21 cellular contexts compared by ENCODE assay signal in genomic region chr19:3733549-3734309, GRCh38. TPM values are rescaled to one million over a fixed set of nuclear protein-coding genes. Genes with fewer than 3 reads are reported as not detected.
DNase-seq lines count a peak whose midpoint lies in the region; ATAC-seq, FAIRE-seq and TF ChIP-seq lines count a peak whose summit lies in the region.
"Had no signal": no experiment of that assay in that cellular context is flagged by ENCODE, and none has a peak within 500 bp of the region (broad histone marks: within the 10 kb centered on the region; RNA-seq: fewer than 3 reads in every experiment).

No MANE protein-coding gene starts in this region.

- peak overlapping the region in 1 of 2 experiments; percentile 24; a peak in 3 of 4 replicates for H3K9ac ChIP-seq in K562 (ENCODE audit: insufficient read depth in 1 of 2, low read depth in 2 of 2, low read length in 2 of 2)
- H3K9ac ChIP-seq: GM23248 had no signal

- no peaks in the 10 kb centered on the region; the same call in 1 of the 2 replicates for H4K20me1 ChIP-seq in K562 (replicated peaks; ENCODE audit: control insufficient read depth, insufficient read depth, low read length)

- TF ChIP-seq CTCF in K562 (IDR thresholded peaks at IDR 0.05 in 2 of 3, conservative IDR thresholded peaks at IDR 0.05 in 1 of 3; ENCODE audit: insufficient read depth in 2 of 3, low read depth in 1 of 3, low read length in 3 of 3), result no peak

- no TSS peak for BruUV-seq in K562 (replicated peaks; lab: Mats Ljungman, UMichigan)

- H3K4me1 ChIP-seq in CD4-positive, alpha-beta memory T cell (ENCODE audit: insufficient read depth, low read length), result peaks cover 4% of the 10 kb centered on the region
- H3K4me1 ChIP-seq in K562 (replicated peaks in 1 of 2; ENCODE audit: control insufficient read depth in 2 of 2, insufficient read depth in 2 of 2, low read length in 2 of 2), result peaks cover 9 to 26% of the 10 kb centered on the region in 2 experiments; a peak in 4 of 5 replicates
- H3K4me1 ChIP-seq: HAP-1 had no signal

- no peaks in the 10 kb centered on the region for H3K9me3 ChIP-seq in CD4-positive, alpha-beta memory T cell (ENCODE audit: control insufficient read depth in 1 of 2, low read length in 2 of 2)
- 0 out of 2 replicates have a peak, but pooled peaks cover 4% of the 10 kb centered on the region for H3K9me3 ChIP-seq in K562 (replicated peaks; ENCODE audit: control insufficient read depth, insufficient read depth, low read depth, low read length)
- H3K9me3 ChIP-seq: HAP-1 had no signal

- no peaks in the 10 kb centered on the region for H3K9me3 Mint-ChIP-seq in CD4-positive, alpha-beta memory T cell
- no peaks in the 10 kb centered on the region for H3K9me3 Mint-ChIP-seq in T-cell
- no peaks in the 10 kb centered on the region for H3K9me3 Mint-ChIP-seq in activated CD8-positive, alpha-beta memory T cell treated with anti-CD3 and anti-CD28 coated beads, Interleukin-2, amount 10 ng/mL, durations not matched to agents 7 days and 5 days (ENCODE audit: low read depth)

- CTCF ChIA-PET in CD4-positive, alpha-beta memory T cell (lab: Charles Lee; ENCODE audit: partially characterized antibody), result interaction anchor here (0.5 kb wide), 1 partner anchor 8 kb away, joined by 4 read pairs; no protein-coding TSS in a partner anchor
- CTCF ChIA-PET in T-cell (lab: Charles Lee), result interaction anchor here in 1 of 2 donors (0.6 kb wide), 1 partner anchor 11 kb away, joined by 5 read pairs; no protein-coding TSS in a partner anchor
- CTCF ChIA-PET in K562 (lab: Yijun Ruan, JAX; ENCODE audit: low intra/inter-chr PET ratio), result no interaction called here
- CTCF ChIA-PET in activated CD8-positive, alpha-beta memory T cell treated with anti-CD3 and anti-CD28 coated beads, Interleukin-2, amount 10 ng/mL, durations not matched to agents 7 days and 5 days (lab: Charles Lee), result interaction anchor here (1.7 kb wide), 1 partner anchor 16 kb away, joined by 3 read pairs; no protein-coding TSS in a partner anchor

- H2AFZ ChIP-seq in K562 (ENCODE audit: low read depth, low read length), result peak overlapping the region; percentile 80
- H2AFZ ChIP-seq: GM23248 had no signal

- H3K4me1 Mint-ChIP-seq in CD4-positive, alpha-beta memory T cell, result peaks cover 0 to 7% (median 3%) of the 10 kb centered on the region in 4 donors
- H3K4me1 Mint-ChIP-seq in T-cell, result peaks cover 6 to 15% (median 7%) of the 10 kb centered on the region in 3 donors
- H3K4me1 Mint-ChIP-seq in activated CD8-positive, alpha-beta memory T cell treated with anti-CD3 and anti-CD28 coated beads, Interleukin-2, amount 10 ng/mL, durations not matched to agents 7 days and 5 days, result peaks cover 5% of the 10 kb centered on the region

- no peak overlapping the region for H3K27ac ChIP-seq in CD4-positive, alpha-beta memory T cell (ENCODE audit: low read depth, low read length)
- H3K27ac ChIP-seq in K562 (ENCODE audit: extremely low read depth, low read depth, low read length), result peak overlapping the region; percentile 2; the same call in 1 of the 3 replicates
- H3K27ac ChIP-seq: C4-2B, GM23248 had no signal

- peak in 1 of 5 donors; percentile 5 for DNase-seq in CD4-positive, alpha-beta memory T cell
- peak; percentile 21 to 32 for DNase-seq in Kasumi-1 (lab: John Stamatoyannopoulos, UW)
- DNase-seq in T-cell, result no peak
- peak; percentile 50 to 63 (median 54) for DNase-seq in K562 (ENCODE audit: extremely low read depth in 1 of 4, low spot score in 3 of 4)
- no peak for DNase-seq in ACHN
- no peak for DNase-seq in C1 segment of cervical spinal cord (lab: John Stamatoyannopoulos, UW)
- DNase-seq in activated CD8-positive, alpha-beta memory T cell treated with anti-CD3 and anti-CD28 coated beads, Interleukin-2, amount 10 ng/mL, durations not matched to agents 7 days and 5 days, result no peak
- DNase-seq: DMS 273 treated with DMSO at 0.1 percent for 48 hours, DND-41, GM23248, KG1, NCI-H1092 treated with DMSO at 0.1 percent for 48 hours, NCI-H146, NCI-H2081, NCI-H510A, NCI-H774, T-helper 17 cell had no signal

- WGBS in K562 (ENCODE audit: insufficient coverage, low coverage, missing lambda C conversion rate), result 39% methylated on average over 19 of the region's 20 CpGs

- in situ Hi-C loops in K562 (cut with MboI) (no loop called here), ACHN (cut with HindIII; ENCODE audit: low pct_ligation_motif_present, low pct_unique_long_range_greater_than_20kb, low sequenced_read_pairs) (no loop called here)

- H3K79me2 ChIP-seq in K562 (ENCODE audit: control insufficient read depth, insufficient read depth, low read length), result no peaks in the 10 kb centered on the region

- intact Hi-C loops in CD4-positive, alpha-beta memory T cell (cut with micrococcal nuclease), result no loop called here
- intact Hi-C loops in K562 (cut with micrococcal nuclease), result no loop called here

- peaks cover 12 to 14% of the 10 kb centered on the region in 2 donors for H3K36me3 Mint-ChIP-seq in CD4-positive, alpha-beta memory T cell
- H3K36me3 Mint-ChIP-seq in T-cell, result peaks cover 33% of the 10 kb centered on the region
- H3K36me3 Mint-ChIP-seq in activated CD8-positive, alpha-beta memory T cell treated with anti-CD3 and anti-CD28 coated beads, Interleukin-2, amount 10 ng/mL, durations not matched to agents 7 days and 5 days, result no peaks in the 10 kb centered on the region

- H3K4me3 Mint-ChIP-seq in CD4-positive, alpha-beta memory T cell, result no peak overlapping the region
- no peak overlapping the region for H3K4me3 Mint-ChIP-seq in T-cell
- no peak overlapping the region for H3K4me3 Mint-ChIP-seq in activated CD8-positive, alpha-beta memory T cell treated with anti-CD3 and anti-CD28 coated beads, Interleukin-2, amount 10 ng/mL, durations not matched to agents 7 days and 5 days
- H3K4me3 Mint-ChIP-seq: T-helper 17 cell had no signal

- peak overlapping the region; percentile 19 for H3K4me2 ChIP-seq in K562 (ENCODE audit: insufficient read depth, low read length)

- FAIRE-seq in K562 (lab: Jason Lieb, UNC), result peak; percentile 64

- TF ChIP-seq EP300 in K562 (IDR thresholded peaks at IDR 0.05; ENCODE audit: low read length), result no peak

- no peak overlapping the region for H3K4me3 ChIP-seq in CD4-positive, alpha-beta memory T cell (ENCODE audit: low read length in 2 of 2)
- H3K4me3 ChIP-seq in K562, result no peak overlapping the region
- H3K4me3 ChIP-seq: GM23248, HAP-1 had no signal

- H3K36me3 ChIP-seq in CD4-positive, alpha-beta memory T cell (ENCODE audit: insufficient read depth, low read length), result no peaks in the 10 kb centered on the region
- no peaks in the 10 kb centered on the region for H3K36me3 ChIP-seq in K562 (ENCODE audit: control insufficient read depth, insufficient read depth, low read length)
- H3K36me3 ChIP-seq: HAP-1 had no signal

- no peak for TF ChIP-seq RAD21 in K562 (CRISPR knock-in tag; conservative IDR thresholded peaks at IDR 0.05 in 1 of 2, IDR thresholded peaks at IDR 0.05 in 1 of 2)

- POLR2A ChIA-PET in CD4-positive, alpha-beta memory T cell (lab: Charles Lee; ENCODE audit: partially characterized antibody), result no interaction called here
- POLR2A ChIA-PET in T-cell (lab: Charles Lee) (no interaction called here), K562 (lab: Yijun Ruan, JAX) (interaction anchor here (0.6 kb wide), 4 partner anchors 8 to 159 kb away, joined by 3 to 4 read pairs (median 3); no protein-coding TSS in a partner anchor)

- no peaks in the 10 kb centered on the region for H3K27me3 Mint-ChIP-seq in CD4-positive, alpha-beta memory T cell
- H3K27me3 Mint-ChIP-seq in T-cell, result no peaks in the 10 kb centered on the region
- H3K27me3 Mint-ChIP-seq in activated CD8-positive, alpha-beta memory T cell treated with anti-CD3 and anti-CD28 coated beads, Interleukin-2, amount 10 ng/mL, durations not matched to agents 7 days and 5 days, result no peaks in the 10 kb centered on the region
- H3K27me3 Mint-ChIP-seq: T-helper 17 cell had no signal

- H3K9me1 ChIP-seq in K562 (ENCODE audit: control insufficient read depth, insufficient read depth, low read length), result no peaks in the 10 kb centered on the region

- ATAC-seq in T-cell (replicated peaks in 1 of 4) (no peak), K562 (peak; percentile 59), GM19395 (IDR thresholded peaks at IDR 0.05; ENCODE audit: unreplicated experiment) (no peak)
- no peak for ATAC-seq in activated CD8-positive, alpha-beta memory T cell treated with anti-CD3 and anti-CD28 coated beads, Interleukin-2, amount 10 ng/mL, durations not matched to agents 7 days and 5 days
- ATAC-seq: T-helper 17 cell had no signal

- no peaks in the 10 kb centered on the region for H3K27me3 ChIP-seq in CD4-positive, alpha-beta memory T cell (ENCODE audit: insufficient read depth, low read length)
- H3K27me3 ChIP-seq in K562 (ENCODE audit: control insufficient read depth in 2 of 2, insufficient read depth in 2 of 2, low read length in 2 of 2), result peaks cover 0 to 9% of the 10 kb centered on the region in 2 experiments; a peak in 2 of 5 replicates

- peak overlapping the region in 4 of 7 donors; percentile 0 to 84 (median 24) for H3K27ac Mint-ChIP-seq in CD4-positive, alpha-beta memory T cell
- H3K27ac Mint-ChIP-seq in T-cell, result peak overlapping the region; percentile 18 to 19
- no peak overlapping the region for H3K27ac Mint-ChIP-seq in activated CD8-positive, alpha-beta memory T cell treated with anti-CD3 and anti-CD28 coated beads, Interleukin-2, amount 10 ng/mL, durations not matched to agents 7 days and 5 days
- H3K27ac Mint-ChIP-seq: T-helper 17 cell had no signal

- no peak for TF ChIP-seq POLR2A in K562 (conservative IDR thresholded peaks at IDR 0.05)

RNA-seq across cellular contexts. Expression of gene TJP3, which starts 25.5 kb away (rescaled TPM):
- 10 to 100 TPM; 20.2 to 21.1 TPM for total RNA-seq in CD4-positive, alpha-beta memory T cell
- 10 to 100 TPM; 17.6 to 23.4 TPM for polyA plus RNA-seq in CD4-positive, alpha-beta memory T cell
- total RNA-seq in T-cell, result 10 to 100 TPM; 12.6 to 28.9 (median 19.4) TPM
- 1.8 and 7.1 TPM in 2 replicates for total RNA-seq in K562 (2011; cell fraction: chromatin; rRNA removed; ENCODE audit: low replicate concordance)
- 2.9 and 3.5 TPM in 2 replicates for total RNA-seq in K562 (2011; cell fraction: nucleolus; rRNA removed)
- total RNA-seq in K562 (2011; cell fraction: nucleoplasm; rRNA removed), result 1.8 and 2.6 TPM in 2 replicates
- 0.82 and 1.3 TPM in 2 replicates for total RNA-seq in K562 (2014; rRNA removed)
- 0.11 and 0.38 TPM in 2 replicates for total RNA-seq in K562 (2014; rRNA removed; fragmentation: Illumina TruSeq; extraction: Trizol)
- 0.34 and 0.58 TPM in 2 replicates for total RNA-seq in K562 (2015; rRNA removed; fragmentation: Illumina TruSeq; extraction: Trizol)
- 0.92 and 2.4 TPM in 2 replicates for total RNA-seq in K562 (2021)
- 1.8 and 2.2 TPM in 2 replicates for polyA plus RNA-seq in K562 (2011; rRNA removed)
- 1.9 and 5.2 TPM in 2 replicates for polyA plus RNA-seq in K562 (2011; cell fraction: cytosol; rRNA removed)
- polyA plus RNA-seq in K562 (2011; cell fraction: nucleus; rRNA removed), result 4.3 and 9.8 TPM in 2 replicates
- 3.2 and 4.0 TPM in 2 replicates for polyA plus RNA-seq in K562 (2012)
- polyA plus RNA-seq in K562 (2014; fragmentation: Illumina TruSeq; extraction: Trizol), result 0.54 and 1.1 TPM in 2 replicates
- under 1 TPM in 1 of 2 experiments, not detected in 1; 0.11 TPM for polyA plus RNA-seq in K562 (2014; fragmentation: Nextera tagmentation; extraction: Ambion mirVana)
- 0.56 and 0.73 TPM in 2 replicates for polyA plus RNA-seq in K562 (2014; rRNA removed)
- 1.5 and 1.9 TPM in 2 replicates for polyA minus RNA-seq in K562 (2011; rRNA and poly(A)+ RNA removed)
- polyA minus RNA-seq in K562 (2011; cell fraction: cytosol; rRNA and poly(A)+ RNA removed), result 0.86 and 2.2 TPM in 2 replicates
- polyA minus RNA-seq in K562 (2011; cell fraction: nucleus; rRNA and poly(A)+ RNA removed), result 2.3 and 3.4 TPM in 2 replicates
- total RNA-seq in activated CD8-positive, alpha-beta memory T cell treated with anti-CD3 and anti-CD28 coated beads, Interleukin-2, amount 10 ng/mL, durations not matched to agents 7 days and 5 days, result 1 to 10 TPM; 1.0 to 1.3 TPM
- total RNA-seq: GM23248 had no signal
- polyA plus RNA-seq: GM23248 had no signal

RNA-seq across cellular contexts. Expression of gene APBA3, which starts 27.8 kb away (rescaled TPM):
- total RNA-seq in CD4-positive, alpha-beta memory T cell, result 10 to 100 TPM; 83.4 to 86.3 TPM
- polyA plus RNA-seq in CD4-positive, alpha-beta memory T cell, result 10 to 100 TPM; 33.1 to 37.0 TPM
- total RNA-seq in T-cell (10 to 100 TPM; 57.3 to 99.0 (median 78.2) TPM), K562 (2014; rRNA removed) (28.8 and 29.5 TPM in 2 replicates), K562 (2014; rRNA removed; fragmentation: Illumina TruSeq; extraction: Trizol) (1.4 and 2.8 TPM in 2 replicates), K562 (2015; rRNA removed; fragmentation: Illumina TruSeq; extraction: Trizol) (10.8 and 14.0 TPM in 2 replicates), K562 (2021) (19.7 and 23.8 TPM in 2 replicates)
- 27.4 and 90.5 TPM in 2 replicates for total RNA-seq in K562 (2011; cell fraction: chromatin; rRNA removed; ENCODE audit: low replicate concordance)
- 79.5 and 85.9 TPM in 2 replicates for total RNA-seq in K562 (2011; cell fraction: nucleolus; rRNA removed)
- total RNA-seq in K562 (2011; cell fraction: nucleoplasm; rRNA removed), result 36.4 and 47.7 TPM in 2 replicates
- polyA plus RNA-seq in K562 (2011; rRNA removed) (11.5 and 20.7 TPM in 2 replicates), K562 (2014; fragmentation: Illumina TruSeq; extraction: Trizol) (9.0 and 18.5 TPM in 2 replicates), K562 (2014; fragmentation: Nextera tagmentation; extraction: Ambion mirVana) (under 1 TPM; 0.10 to 0.42 TPM), K562 (2014; rRNA removed) (25.0 and 28.2 TPM in 2 replicates)
- polyA plus RNA-seq in K562 (2011; cell fraction: cytosol; rRNA removed), result 17.0 and 42.5 TPM in 2 replicates
- polyA plus RNA-seq in K562 (2011; cell fraction: nucleus; rRNA removed), result 56.1 and 107 TPM in 2 replicates
- polyA plus RNA-seq in K562 (2012), result 11.3 and 21.1 TPM in 2 replicates
- polyA minus RNA-seq in K562 (2011; rRNA and poly(A)+ RNA removed), result 3.0 and 6.7 TPM in 2 replicates
- polyA minus RNA-seq in K562 (2011; cell fraction: cytosol; rRNA and poly(A)+ RNA removed), result 13.3 and 13.6 TPM in 2 replicates
- 27.1 and 27.5 TPM in 2 replicates for polyA minus RNA-seq in K562 (2011; cell fraction: nucleus; rRNA and poly(A)+ RNA removed)
- 10 to 100 TPM; 50.3 to 65.5 TPM for total RNA-seq in activated CD8-positive, alpha-beta memory T cell treated with anti-CD3 and anti-CD28 coated beads, Interleukin-2, amount 10 ng/mL, durations not matched to agents 7 days and 5 days

RNA-seq across cellular contexts. Expression of gene MRPL54, which starts 28.8 kb away (rescaled TPM):
- 10 to 100 TPM; 36.7 to 38.6 TPM for total RNA-seq in CD4-positive, alpha-beta memory T cell
- 100 to 1,000 TPM; 102 to 107 TPM for polyA plus RNA-seq in CD4-positive, alpha-beta memory T cell
- 10 to 100 TPM; 46.9 to 77.8 (median 52.2) TPM for total RNA-seq in T-cell
- total RNA-seq in K562 (2011; cell fraction: chromatin; rRNA removed; ENCODE audit: low replicate concordance), result 2.2 and 8.0 TPM in 2 replicates
- 17.5 and 22.6 TPM in 2 replicates for total RNA-seq in K562 (2011; cell fraction: nucleolus; rRNA removed)
- total RNA-seq in K562 (2011; cell fraction: nucleoplasm; rRNA removed), result 10.3 and 13.7 TPM in 2 replicates
- total RNA-seq in K562 (2014; rRNA removed), result 120 and 124 TPM in 2 replicates
- 31.5 and 35.9 TPM in 2 replicates for total RNA-seq in K562 (2014; rRNA removed; fragmentation: Illumina TruSeq; extraction: Trizol)
- 93.8 and 97.3 TPM in 2 replicates for total RNA-seq in K562 (2015; rRNA removed; fragmentation: Illumina TruSeq; extraction: Trizol)
- total RNA-seq in K562 (2021), result 83.2 and 87.9 TPM in 2 replicates
- polyA plus RNA-seq in K562 (2011; rRNA removed), result 44.2 and 52.3 TPM in 2 replicates
- 78.5 and 131 TPM in 2 replicates for polyA plus RNA-seq in K562 (2011; cell fraction: cytosol; rRNA removed)
- polyA plus RNA-seq in K562 (2011; cell fraction: nucleus; rRNA removed), result 26.1 and 29.8 TPM in 2 replicates
- 61.4 and 75.3 TPM in 2 replicates for polyA plus RNA-seq in K562 (2012)
- 56.9 and 68.4 TPM in 2 replicates for polyA plus RNA-seq in K562 (2014; fragmentation: Illumina TruSeq; extraction: Trizol)
- 10 to 100 TPM in 1 of 2 experiments, 1 to 10 TPM in 1; 3.5 to 13.6 TPM for polyA plus RNA-seq in K562 (2014; fragmentation: Nextera tagmentation; extraction: Ambion mirVana)
- 93.7 and 131 TPM in 2 replicates for polyA plus RNA-seq in K562 (2014; rRNA removed)
- polyA minus RNA-seq in K562 (2011; rRNA and poly(A)+ RNA removed), result 4.1 and 5.0 TPM in 2 replicates
- polyA minus RNA-seq in K562 (2011; cell fraction: cytosol; rRNA and poly(A)+ RNA removed), result 8.6 and 16.9 TPM in 2 replicates
- polyA minus RNA-seq in K562 (2011; cell fraction: nucleus; rRNA and poly(A)+ RNA removed), result 6.2 and 6.3 TPM in 2 replicates
- 10 to 100 TPM; 74.0 to 89.8 TPM for total RNA-seq in activated CD8-positive, alpha-beta memory T cell treated with anti-CD3 and anti-CD28 coated beads, Interleukin-2, amount 10 ng/mL, durations not matched to agents 7 days and 5 days

RNA-seq across cellular contexts. Expression of gene PIP5K1C, which starts 33.5 kb away (rescaled TPM):
- 10 to 100 TPM; 28.2 to 29.7 TPM for total RNA-seq in CD4-positive, alpha-beta memory T cell
- 10 to 100 TPM in 1 of 2 donors, 1 to 10 TPM in 1; 1.7 to 19.3 TPM for polyA plus RNA-seq in CD4-positive, alpha-beta memory T cell
- total RNA-seq in T-cell, result 10 to 100 TPM; 25.6 to 35.0 (median 32.1) TPM
- total RNA-seq in K562 (2011; cell fraction: chromatin; rRNA removed; ENCODE audit: low replicate concordance), result 21.1 and 62.3 TPM in 2 replicates
- 28.3 and 30.5 TPM in 2 replicates for total RNA-seq in K562 (2011; cell fraction: nucleolus; rRNA removed)
- total RNA-seq in K562 (2011; cell fraction: nucleoplasm; rRNA removed), result 15.8 and 17.5 TPM in 2 replicates
- total RNA-seq in K562 (2014; rRNA removed), result 6.0 and 10.7 TPM in 2 replicates
- 1.4 and 1.9 TPM in 2 replicates for total RNA-seq in K562 (2014; rRNA removed; fragmentation: Illumina TruSeq; extraction: Trizol)
- total RNA-seq in K562 (2015; rRNA removed; fragmentation: Illumina TruSeq; extraction: Trizol), result 4.1 and 5.3 TPM in 2 replicates
- 21.4 and 22.1 TPM in 2 replicates for total RNA-seq in K562 (2021)
- polyA plus RNA-seq in K562 (2011; rRNA removed), result 2.9 and 5.8 TPM in 2 replicates
- 2.9 and 6.4 TPM in 2 replicates for polyA plus RNA-seq in K562 (2011; cell fraction: cytosol; rRNA removed)
- polyA plus RNA-seq in K562 (2011; cell fraction: nucleus; rRNA removed), result 9.4 and 20.2 TPM in 2 replicates
- polyA plus RNA-seq in K562 (2012), result 16.8 and 22.4 TPM in 2 replicates
- 8.0 and 11.3 TPM in 2 replicates for polyA plus RNA-seq in K562 (2014; fragmentation: Illumina TruSeq; extraction: Trizol)
- under 1 TPM; 0.38 to 0.61 TPM for polyA plus RNA-seq in K562 (2014; fragmentation: Nextera tagmentation; extraction: Ambion mirVana)
- polyA plus RNA-seq in K562 (2014; rRNA removed), result 7.6 and 8.3 TPM in 2 replicates
- 5.1 and 9.5 TPM in 2 replicates for polyA minus RNA-seq in K562 (2011; rRNA and poly(A)+ RNA removed)
- polyA minus RNA-seq in K562 (2011; cell fraction: cytosol; rRNA and poly(A)+ RNA removed), result 15.8 and 26.9 TPM in 2 replicates
- polyA minus RNA-seq in K562 (2011; cell fraction: nucleus; rRNA and poly(A)+ RNA removed), result 13.1 and 15.9 TPM in 2 replicates
- 10 to 100 TPM; 23.9 to 37.7 TPM for total RNA-seq in activated CD8-positive, alpha-beta memory T cell treated with anti-CD3 and anti-CD28 coated beads, Interleukin-2, amount 10 ng/mL, durations not matched to agents 7 days and 5 days

RNA-seq across cellular contexts. Expression of gene RAX2, which starts 38.3 kb away (rescaled TPM):
- total RNA-seq in CD4-positive, alpha-beta memory T cell, result not detected
- not detected for polyA plus RNA-seq in CD4-positive, alpha-beta memory T cell
- not detected for total RNA-seq in T-cell
- total RNA-seq in K562 (2011; cell fraction: chromatin; rRNA removed; ENCODE audit: low replicate concordance), result not detected in 2 replicates
- not detected in 2 replicates for total RNA-seq in K562 (2011; cell fraction: nucleolus; rRNA removed)
- total RNA-seq in K562 (2011; cell fraction: nucleoplasm; rRNA removed), result not detected in 2 replicates
- total RNA-seq in K562 (2014; rRNA removed), result not detected in 2 replicates
- not detected in 2 replicates for total RNA-seq in K562 (2014; rRNA removed; fragmentation: Illumina TruSeq; extraction: Trizol)
- not detected in 2 replicates for total RNA-seq in K562 (2015; rRNA removed; fragmentation: Illumina TruSeq; extraction: Trizol)
- not detected in 2 replicates for total RNA-seq in K562 (2021)
- not detected in 2 replicates for polyA plus RNA-seq in K562 (2011; rRNA removed)
- polyA plus RNA-seq in K562 (2011; cell fraction: cytosol; rRNA removed), result 0.07 TPM in 1 of 2 replicates, not detected in the other
- polyA plus RNA-seq in K562 (2011; cell fraction: nucleus; rRNA removed), result not detected in 2 replicates
- polyA plus RNA-seq in K562 (2012), result not detected in 2 replicates
- polyA plus RNA-seq in K562 (2014; fragmentation: Illumina TruSeq; extraction: Trizol), result not detected in 2 replicates
- polyA plus RNA-seq in K562 (2014; fragmentation: Nextera tagmentation; extraction: Ambion mirVana), result not detected
- not detected in 2 replicates for polyA plus RNA-seq in K562 (2014; rRNA removed)
- polyA minus RNA-seq in K562 (2011; rRNA and poly(A)+ RNA removed), result not detected in 2 replicates
- not detected in 2 replicates for polyA minus RNA-seq in K562 (2011; cell fraction: cytosol; rRNA and poly(A)+ RNA removed)
- not detected in 2 replicates for polyA minus RNA-seq in K562 (2011; cell fraction: nucleus; rRNA and poly(A)+ RNA removed)
- total RNA-seq in activated CD8-positive, alpha-beta memory T cell treated with anti-CD3 and anti-CD28 coated beads, Interleukin-2, amount 10 ng/mL, durations not matched to agents 7 days and 5 days, result not detected
- total RNA-seq: G401, GM23248, T-helper 17 cell had no signal
- polyA plus RNA-seq: GM23248 had no signal

Comparison
In these comparisons a context has a peak if more than half of its experiments do, and no peak if none do; other contexts are left out.
1. DNase-seq: peak in Kasumi-1 (2 of 2) and K562 (4 of 4); none in T-cell (0 of 34), ACHN (single experiment), C1 segment of cervical spinal cord (0 of 14) and activated CD8-positive, alpha-beta memory T cell treated with anti-CD3 and anti-CD28 coated beads, Interleukin-2, amount 10 ng/mL, durations not matched to agents 7 days and 5 days (single experiment).